ENCODE assay signal across 9 cellular contexts in genomic region chr7:100444311-100445278, GRCh38. TPM values are rescaled to one million over a fixed set of nuclear protein-coding genes. Genes with fewer than 3 reads are reported as not detected.
DNase-seq lines count a peak whose midpoint lies in the region; ATAC-seq, FAIRE-seq and TF ChIP-seq lines count a peak whose summit lies in the region.
"Had no signal": no experiment of that assay in that cellular context is flagged by ENCODE, and none has a peak within 500 bp of the region (broad histone marks: within the 10 kb centered on the region; RNA-seq: fewer than 3 reads in every experiment).

No MANE protein-coding gene starts in this region.

- peak in 1 of 4 donors; percentile 18 for TF ChIP-seq POLR2A in upper lobe of left lung (IDR thresholded peaks at IDR 0.05)

- no peak for FAIRE-seq in kidney (lab: Jason Lieb, UNC)

- 35 to 36% methylated on average over 9 to 14 of the region's 14 CpGs for WGBS in upper lobe of left lung, 2 donors

- H3K4me3 ChIP-seq in kidney (ENCODE audit: low read length in 2 of 2) (no peak overlapping the region), upper lobe of left lung (no peak overlapping the region)

- no peak overlapping the region for H3K9ac ChIP-seq in kidney (ENCODE audit: low read length in 2 of 2)

- CTCF ChIA-PET in activated CD4-positive, alpha-beta T cell treated with anti-CD3 and anti-CD28 coated beads, Interleukin-2, amount 10 ng/mL, durations not matched to agents 7 days and 5 days (lab: Charles Lee), result interaction anchor here (0.7 to 1.5 kb wide), 6 partner anchors 9 to 173 kb away, joined by 3 to 8 read pairs (median 4); partner anchors contain the start of genes MOSPD3 and PPP1R35

- no peaks in the 10 kb centered on the region for H3K27me3 ChIP-seq in upper lobe of left lung

- no peaks in the 10 kb centered on the region for H3K36me3 ChIP-seq in kidney (ENCODE audit: control insufficient read depth in 1 of 2, insufficient read depth in 2 of 2, low read length in 2 of 2)
- no peaks in the 10 kb centered on the region for H3K36me3 ChIP-seq in upper lobe of left lung

- intact Hi-C loops in activated T-helper 1 cell treated with anti-CD3 and anti-CD28 coated beads, Interleukin-12 subunit alpha, Interleukin-12 subunit beta, Interleukin-2, Interleukin-4 antibody, amounts not matched to agents 30 ng/mL and 10 ng/mL and 1 ng/mL, durations not matched to agents 14 hours and 24 hours and 36 hours (cut with micrococcal nuclease), result no loop called here
- intact Hi-C loops in kidney (cut with DNase I), result no loop called here

- H3K27ac ChIP-seq in kidney (ENCODE audit: low read depth in 2 of 2, low read length in 2 of 2), result peak overlapping the region; percentile 68 to 71
- H3K27ac ChIP-seq in upper lobe of left lung, result peak overlapping the region; percentile 62 to 82 (median 71)

- POLR2A ChIA-PET in activated CD4-positive, alpha-beta T cell treated with anti-CD3 and anti-CD28 coated beads, Interleukin-2, amount 10 ng/mL, durations not matched to agents 7 days and 5 days (lab: Charles Lee), result interaction anchor here (1.2 kb wide), 1 partner anchor 11 kb away, joined by 6 read pairs; no protein-coding TSS in a partner anchor

- peak in 3 of 4 donors; percentile 53 to 86 (median 58) for TF ChIP-seq EP300 in upper lobe of left lung (IDR thresholded peaks at IDR 0.05)

- no peaks in the 10 kb centered on the region for H3K27me3 Mint-ChIP-seq in activated CD4-positive, alpha-beta T cell treated with anti-CD3 and anti-CD28 coated beads, Interleukin-2, amount 10 ng/mL, durations not matched to agents 7 days and 5 days
- no peaks in the 10 kb centered on the region for H3K27me3 Mint-ChIP-seq in activated T-helper 1 cell treated with anti-CD3 and anti-CD28 coated beads, Interleukin-12 subunit alpha, Interleukin-12 subunit beta, Interleukin-2, Interleukin-4 antibody, amounts not matched to agents 30 ng/mL and 10 ng/mL and 1 ng/mL, durations not matched to agents 14 hours and 24 hours and 36 hours (ENCODE audit: insufficient read depth)
- H3K27me3 Mint-ChIP-seq: natural killer cell treated with Interleukin-12 subunit alpha and Interleukin-12 subunit beta and Interleukin-15 and Interleukin-18, amount 100 ng/mL, for 72 hours had no signal

- H3K4me1 Mint-ChIP-seq in activated CD4-positive, alpha-beta T cell treated with anti-CD3 and anti-CD28 coated beads, Interleukin-2, amount 10 ng/mL, durations not matched to agents 7 days and 5 days, result peaks cover 28% of the 10 kb centered on the region
- H3K4me1 Mint-ChIP-seq in activated T-helper 1 cell treated with anti-CD3 and anti-CD28 coated beads, Interleukin-12 subunit alpha, Interleukin-12 subunit beta, Interleukin-2, Interleukin-4 antibody, amounts not matched to agents 30 ng/mL and 10 ng/mL and 1 ng/mL, durations not matched to agents 14 hours and 24 hours and 36 hours (ENCODE audit: low read depth), result peaks cover 20% of the 10 kb centered on the region

- no peaks in the 10 kb centered on the region for H3K36me3 Mint-ChIP-seq in activated CD4-positive, alpha-beta T cell treated with anti-CD3 and anti-CD28 coated beads, Interleukin-2, amount 10 ng/mL, durations not matched to agents 7 days and 5 days (ENCODE audit: low read depth)
- no peaks in the 10 kb centered on the region for H3K36me3 Mint-ChIP-seq in activated T-helper 1 cell treated with anti-CD3 and anti-CD28 coated beads, Interleukin-12 subunit alpha, Interleukin-12 subunit beta, Interleukin-2, Interleukin-4 antibody, amounts not matched to agents 30 ng/mL and 10 ng/mL and 1 ng/mL, durations not matched to agents 14 hours and 24 hours and 36 hours (ENCODE audit: low read depth)
- H3K36me3 Mint-ChIP-seq: natural killer cell treated with Interleukin-12 subunit alpha and Interleukin-12 subunit beta and Interleukin-15 and Interleukin-18, amount 100 ng/mL, for 72 hours had no signal

- H3K9me3 Mint-ChIP-seq in activated CD4-positive, alpha-beta T cell treated with anti-CD3 and anti-CD28 coated beads, Interleukin-2, amount 10 ng/mL, durations not matched to agents 7 days and 5 days, result no peaks in the 10 kb centered on the region
- no peaks in the 10 kb centered on the region for H3K9me3 Mint-ChIP-seq in activated T-helper 1 cell treated with anti-CD3 and anti-CD28 coated beads, Interleukin-12 subunit alpha, Interleukin-12 subunit beta, Interleukin-2, Interleukin-4 antibody, amounts not matched to agents 30 ng/mL and 10 ng/mL and 1 ng/mL, durations not matched to agents 14 hours and 24 hours and 36 hours
- H3K9me3 Mint-ChIP-seq: natural killer cell treated with Interleukin-12 subunit alpha and Interleukin-12 subunit beta and Interleukin-15 and Interleukin-18, amount 100 ng/mL, for 72 hours had no signal

- ATAC-seq in upper lobe of left lung (ENCODE audit: low FRiP score in 2 of 2), result peak; percentile 52 to 75
- ATAC-seq in GM21447 (IDR thresholded peaks at IDR 0.05; ENCODE audit: unreplicated experiment), result no peak
- ATAC-seq in HG02840 (IDR thresholded peaks at IDR 0.05; ENCODE audit: low FRiP score, unreplicated experiment), result no peak

- peaks cover 0 to 5% of the 10 kb centered on the region in 2 donors for H3K4me1 ChIP-seq in kidney (ENCODE audit: control insufficient read depth in 1 of 2, insufficient read depth in 1 of 2, low read depth in 1 of 2, low read length in 2 of 2)
- peaks cover 8 to 22% (median 20%) of the 10 kb centered on the region in 4 donors for H3K4me1 ChIP-seq in upper lobe of left lung

- H3K27ac Mint-ChIP-seq in activated CD4-positive, alpha-beta T cell treated with anti-CD3 and anti-CD28 coated beads, Interleukin-2, amount 10 ng/mL, durations not matched to agents 7 days and 5 days, result peak overlapping the region; percentile 68
- peak overlapping the region; percentile 67 for H3K27ac Mint-ChIP-seq in activated T-helper 1 cell treated with anti-CD3 and anti-CD28 coated beads, Interleukin-12 subunit alpha, Interleukin-12 subunit beta, Interleukin-2, Interleukin-4 antibody, amounts not matched to agents 30 ng/mL and 10 ng/mL and 1 ng/mL, durations not matched to agents 14 hours and 24 hours and 36 hours
- H3K27ac Mint-ChIP-seq: natural killer cell treated with Interleukin-12 subunit alpha and Interleukin-12 subunit beta and Interleukin-15 and Interleukin-18, amount 100 ng/mL, for 72 hours had no signal

- TF ChIP-seq CTCF in kidney (IDR thresholded peaks at IDR 0.05; ENCODE audit: borderline replicate concordance, extremely low read depth, insufficient read depth) (no peak), upper lobe of left lung (IDR thresholded peaks at IDR 0.05) (no peak)

- H3K9me3 ChIP-seq in kidney (ENCODE audit: control insufficient read depth in 1 of 2, low read length in 2 of 2) (no peaks in the 10 kb centered on the region), upper lobe of left lung (no peaks in the 10 kb centered on the region)

- no peak for DNase-seq in activated CD4-positive, alpha-beta T cell treated with anti-CD3 and anti-CD28 coated beads, Interleukin-2, amount 10 ng/mL, durations not matched to agents 7 days and 5 days
- DNase-seq in activated CD4-positive, alpha-beta T cell treated with anti-CD3 and anti-CD28 coated beads, Interleukin-2, amount 50 U/mL, for 1 hour, result no peak
- DNase-seq in activated T-helper 1 cell treated with anti-CD3 and anti-CD28 coated beads, Interleukin-12 subunit alpha, Interleukin-12 subunit beta, Interleukin-2, Interleukin-4 antibody, amounts not matched to agents 30 ng/mL and 10 ng/mL and 1 ng/mL, durations not matched to agents 14 hours and 24 hours and 36 hours (ENCODE audit: low spot score), result no peak
- peak; percentile 69 for DNase-seq in kidney
- peak in 1 of 2 donors; percentile 57 for DNase-seq in upper lobe of left lung
- DNase-seq in stimulated activated CD4-positive, alpha-beta T cell treated with anti-CD3 and anti-CD28 coated beads, Interleukin-1b, Interleukin-23, amount 100 ng/mL, for 48 hours, result no peak

- H3K4me3 Mint-ChIP-seq in activated CD4-positive, alpha-beta T cell treated with anti-CD3 and anti-CD28 coated beads, Interleukin-2, amount 10 ng/mL, durations not matched to agents 7 days and 5 days, result no peak overlapping the region
- no peak overlapping the region for H3K4me3 Mint-ChIP-seq in activated T-helper 1 cell treated with anti-CD3 and anti-CD28 coated beads, Interleukin-12 subunit alpha, Interleukin-12 subunit beta, Interleukin-2, Interleukin-4 antibody, amounts not matched to agents 30 ng/mL and 10 ng/mL and 1 ng/mL, durations not matched to agents 14 hours and 24 hours and 36 hours
- H3K4me3 Mint-ChIP-seq: natural killer cell treated with Interleukin-12 subunit alpha and Interleukin-12 subunit beta and Interleukin-15 and Interleukin-18, amount 100 ng/mL, for 72 hours had no signal

RNA-seq across cellular contexts. Expression of gene PPP1R35, which starts 8.3 kb away (rescaled TPM):
- 10 to 100 TPM; 67.9 to 77.9 TPM for total RNA-seq in activated CD4-positive, alpha-beta T cell treated with anti-CD3 and anti-CD28 coated beads, Interleukin-2, amount 10 ng/mL, durations not matched to agents 7 days and 5 days
- total RNA-seq in activated T-helper 1 cell treated with anti-CD3 and anti-CD28 coated beads, Interleukin-12 subunit alpha, Interleukin-12 subunit beta, Interleukin-2, Interleukin-4 antibody, amounts not matched to agents 30 ng/mL and 10 ng/mL and 1 ng/mL, durations not matched to agents 14 hours and 24 hours and 36 hours, result 57.6 and 58.6 TPM in 2 replicates
- total RNA-seq in kidney, result 41.7 TPM
- 40.2 TPM for polyA plus RNA-seq in kidney (ENCODE audit: insufficient read depth, low read depth, low replicate concordance)
- total RNA-seq in upper lobe of left lung, result 10 to 100 TPM; 24.3 to 56.8 (median 30.0) TPM

RNA-seq across cellular contexts. Expression of gene MEPCE, which starts 15.0 kb away (rescaled TPM):
- 10 to 100 TPM; 49.1 to 50.5 TPM for total RNA-seq in activated CD4-positive, alpha-beta T cell treated with anti-CD3 and anti-CD28 coated beads, Interleukin-2, amount 10 ng/mL, durations not matched to agents 7 days and 5 days
- total RNA-seq in activated T-helper 1 cell treated with anti-CD3 and anti-CD28 coated beads, Interleukin-12 subunit alpha, Interleukin-12 subunit beta, Interleukin-2, Interleukin-4 antibody, amounts not matched to agents 30 ng/mL and 10 ng/mL and 1 ng/mL, durations not matched to agents 14 hours and 24 hours and 36 hours, result 57.6 and 58.8 TPM in 2 replicates
- 47.2 TPM for total RNA-seq in kidney
- polyA plus RNA-seq in kidney (ENCODE audit: insufficient read depth, low read depth, low replicate concordance), result 33.4 TPM
- 10 to 100 TPM; 19.3 to 45.4 (median 37.9) TPM for total RNA-seq in upper lobe of left lung

RNA-seq across cellular contexts. Expression of gene ZCWPW1, which starts 16.1 kb away (rescaled TPM):
- 1 to 10 TPM; 2.4 to 2.7 TPM for total RNA-seq in activated CD4-positive, alpha-beta T cell treated with anti-CD3 and anti-CD28 coated beads, Interleukin-2, amount 10 ng/mL, durations not matched to agents 7 days and 5 days
- total RNA-seq in activated T-helper 1 cell treated with anti-CD3 and anti-CD28 coated beads, Interleukin-12 subunit alpha, Interleukin-12 subunit beta, Interleukin-2, Interleukin-4 antibody, amounts not matched to agents 30 ng/mL and 10 ng/mL and 1 ng/mL, durations not matched to agents 14 hours and 24 hours and 36 hours, result 2.0 and 2.4 TPM in 2 replicates
- total RNA-seq in kidney, result 3.0 TPM
- polyA plus RNA-seq in kidney (ENCODE audit: insufficient read depth, low read depth, low replicate concordance), result 7.9 TPM
- 1 to 10 TPM; 3.8 to 6.3 (median 5.2) TPM for total RNA-seq in upper lobe of left lung

RNA-seq across cellular contexts. Expression of gene SPACDR, which starts 19.5 kb away (rescaled TPM):
- total RNA-seq in activated CD4-positive, alpha-beta T cell treated with anti-CD3 and anti-CD28 coated beads, Interleukin-2, amount 10 ng/mL, durations not matched to agents 7 days and 5 days, result 1 to 10 TPM; 3.0 to 4.1 TPM
- 2.8 and 2.9 TPM in 2 replicates for total RNA-seq in activated T-helper 1 cell treated with anti-CD3 and anti-CD28 coated beads, Interleukin-12 subunit alpha, Interleukin-12 subunit beta, Interleukin-2, Interleukin-4 antibody, amounts not matched to agents 30 ng/mL and 10 ng/mL and 1 ng/mL, durations not matched to agents 14 hours and 24 hours and 36 hours
- total RNA-seq in kidney (0.54 TPM), upper lobe of left lung (1 to 10 TPM in 2 of 6 donors, under 1 TPM in 2, not detected in 2; 0.59 to 2.1 (median 1.3) TPM)
- polyA plus RNA-seq in kidney (ENCODE audit: insufficient read depth, low read depth, low replicate concordance), result not detected

RNA-seq across cellular contexts. Expression of gene TSC22D4, which starts 34.4 kb away (rescaled TPM):
- 100 to 1,000 TPM; 113 to 128 TPM for total RNA-seq in activated CD4-positive, alpha-beta T cell treated with anti-CD3 and anti-CD28 coated beads, Interleukin-2, amount 10 ng/mL, durations not matched to agents 7 days and 5 days
- 126 and 134 TPM in 2 replicates for total RNA-seq in activated T-helper 1 cell treated with anti-CD3 and anti-CD28 coated beads, Interleukin-12 subunit alpha, Interleukin-12 subunit beta, Interleukin-2, Interleukin-4 antibody, amounts not matched to agents 30 ng/mL and 10 ng/mL and 1 ng/mL, durations not matched to agents 14 hours and 24 hours and 36 hours
- total RNA-seq in kidney, result 61.5 TPM
- polyA plus RNA-seq in kidney (ENCODE audit: insufficient read depth, low read depth, low replicate concordance), result 67.0 TPM
- total RNA-seq in upper lobe of left lung, result 10 to 100 TPM; 25.7 to 91.2 (median 69.0) TPM

Comparison
In these comparisons a context has a peak if more than half of its experiments do, and no peak if none do; other contexts are left out.
1. ATAC-seq: peak in upper lobe of left lung (2 of 2); none in GM21447 (single experiment) and HG02840 (single experiment).